Comparison of ENCODE assay signal across 13 cellular contexts in genomic region chr3:145557405-145557804, GRCh38.
DNase-seq lines count a peak whose midpoint lies in the region; ATAC-seq and TF ChIP-seq lines count a peak whose summit lies in the region.
"Had no signal": no experiment of that assay in that cellular context is flagged by ENCODE, and none has a peak within 500 bp of the region (broad histone marks: within the 10 kb centered on the region; RNA-seq: fewer than 3 reads in every experiment).

No MANE protein-coding gene starts in this region.

- intact Hi-C loops in ascending aorta (cut with DNase I), result no loop called here

- no peaks in the 10 kb centered on the region for H3K27me3 ChIP-seq in BLaER1 treated with 17β-estradiol and CSF1 and Interleukin-3, amounts not matched to agents 10 nM and 100 nM
- no peaks in the 10 kb centered on the region for H3K27me3 ChIP-seq in ascending aorta

- H3K4me2 ChIP-seq in BLaER1 treated with 17β-estradiol and CSF1 and Interleukin-3, amounts not matched to agents 10 nM and 100 nM, result peak overlapping the region in 7 of 11 experiments; percentile 22 to 44 (median 36); a peak in 13 of 22 replicates

- no peak for ATAC-seq in HG02973 (IDR thresholded peaks at IDR 0.05; ENCODE audit: unreplicated experiment)
- no peak for ATAC-seq in HG03442 (IDR thresholded peaks at IDR 0.05; ENCODE audit: unreplicated experiment)
- ATAC-seq: activated CD8-positive, alpha-beta T cell treated with anti-CD3 and anti-CD28 coated beads for 36 hours; psoas muscle; stimulated activated naive CD8-positive, alpha-beta T cell treated with anti-CD3 and anti-CD28 coated beads, Interleukin-15, amount 100 ng/mL, for 72 hours had no signal

- H3K9me3 ChIP-seq in BLaER1 treated with 17β-estradiol and CSF1 and Interleukin-3, amounts not matched to agents 10 nM and 100 nM (replicated peaks in 1 of 11), result peaks cover 0 to 5% (median 0%) of the 10 kb centered on the region in 11 experiments; a peak in 1 of 22 replicates
- peaks cover 0 to 4% of the 10 kb centered on the region in 2 donors for H3K9me3 ChIP-seq in ascending aorta

- TF ChIP-seq CTCF in astrocyte of the spinal cord (IDR thresholded peaks at IDR 0.05; ENCODE audit: low read depth, low read length) (no peak), ascending aorta (IDR thresholded peaks at IDR 0.05) (no peak)

- DNase-seq in LHCN-M2 (ENCODE audit: low read depth) (peak; percentile 27), astrocyte of the spinal cord (ENCODE audit: low read depth, low spot score) (peak; percentile 91), left kidney (ENCODE audit: low read depth, low spot score) (peak; percentile 42), epidermal melanocyte (ENCODE audit: insufficient read length, low spot score) (no peak), ascending aorta (ENCODE audit: low spot score in 2 of 2) (no peak)
- DNase-seq: activated CD8-positive, alpha-beta T cell treated with anti-CD3 and anti-CD28 coated beads for 36 hours; activated gamma-delta T cell; DMS79; psoas muscle; stimulated activated naive CD8-positive, alpha-beta T cell treated with anti-CD3 and anti-CD28 coated beads, Interleukin-15, amount 100 ng/mL, for 72 hours had no signal

- in situ Hi-C loops in astrocyte of the spinal cord (cut with HindIII; ENCODE audit: low sequenced_read_pairs), result no loop called here

- H3K4me1 ChIP-seq in BLaER1 treated with 17β-estradiol and CSF1 and Interleukin-3, amounts not matched to agents 10 nM and 100 nM, result peaks cover 0 to 22% (median 12%) of the 10 kb centered on the region in 10 experiments; a peak in 11 of 20 replicates
- peaks cover 0 to 5% of the 10 kb centered on the region in 2 donors for H3K4me1 ChIP-seq in ascending aorta
- H3K4me1 ChIP-seq: psoas muscle had no signal

- H4K20me1 ChIP-seq in BLaER1 treated with 17β-estradiol and CSF1 and Interleukin-3, amounts not matched to agents 10 nM and 100 nM, result no peaks in the 10 kb centered on the region

- no peaks in the 10 kb centered on the region for H3K36me3 ChIP-seq in BLaER1 treated with 17β-estradiol and CSF1 and Interleukin-3, amounts not matched to agents 10 nM and 100 nM
- no peaks in the 10 kb centered on the region for H3K36me3 ChIP-seq in ascending aorta

- H3K9ac ChIP-seq in BLaER1 treated with 17β-estradiol and CSF1 and Interleukin-3, amounts not matched to agents 10 nM and 100 nM, result no peak overlapping the region

- H3K27ac ChIP-seq in BLaER1 treated with 17β-estradiol and CSF1 and Interleukin-3, amounts not matched to agents 10 nM and 100 nM, result no peak overlapping the region
- H3K27ac ChIP-seq in ascending aorta, result no peak overlapping the region
- H3K27ac ChIP-seq: psoas muscle had no signal

- H3K4me3 ChIP-seq in BLaER1 treated with 17β-estradiol and CSF1 and Interleukin-3, amounts not matched to agents 10 nM and 100 nM, result no peak overlapping the region
- H3K4me3 ChIP-seq in astrocyte of the spinal cord (ENCODE audit: low read depth, low read length) (no peak overlapping the region), ascending aorta (no peak overlapping the region)
- H3K4me3 ChIP-seq: psoas muscle had no signal

Comparison
In these comparisons a context has a peak if more than half of its experiments do, and no peak if none do; other contexts are left out.
1. DNase-seq: peak in LHCN-M2 (single experiment), astrocyte of the spinal cord (single experiment) and left kidney (single experiment); none in epidermal melanocyte (single experiment) and ascending aorta (0 of 2).